Comparison of ENCODE assay signal across 8 cellular contexts in genomic region chr19:17245535-17245984, GRCh38. TPM values are rescaled to one million over a fixed set of nuclear protein-coding genes. Genes with fewer than 3 reads are reported as not detected.
A peak's percentile ranks its signal among the peaks of the same experiment; 100 is the strongest.
DNase-seq lines count a peak whose midpoint lies in the region; ATAC-seq and TF ChIP-seq lines count a peak whose summit lies in the region.

TSS of gene NR2F6 (minus strand) at chr19:17245919. CDS start at chr19:17245220, 699 bp downstream.

- H3K27ac ChIP-seq in Karpas-422 (ENCODE audit: low read length) (peak within 1 kb of the TSS; percentile 57; the same call in 1 of the 2 replicates), coronary artery (peak within 1 kb of the TSS; percentile 61 to 91), mesendoderm (ENCODE audit: low read depth, low read length) (peak within 1 kb of the TSS; percentile 91), urinary bladder (ENCODE audit: low read depth) (peak within 1 kb of the TSS; percentile 87)

- H2BK15ac ChIP-seq in mesendoderm (replicated peaks; ENCODE audit: low read depth), result no peak within 1 kb of the TSS

- H3K23ac ChIP-seq in mesendoderm (ENCODE audit: low read length), result peak within 1 kb of the TSS; percentile 80

- H2AFZ ChIP-seq in Karpas-422 (ENCODE audit: low read length), result peak within 1 kb of the TSS; percentile 96

- no peak within 1 kb of the TSS for H4K5ac ChIP-seq in mesendoderm (ENCODE audit: low read length)

- ATAC-seq in GM18868 (IDR thresholded peaks at IDR 0.05; ENCODE audit: unreplicated experiment), result peak; percentile 6

- H3K56ac ChIP-seq in mesendoderm (ENCODE audit: low read length), result peak within 1 kb of the TSS; percentile 97

- H3K9me2 ChIP-seq in Karpas-422 (replicated peaks; ENCODE audit: insufficient read depth, low read length), result no peaks in the 10 kb centered on the region

- H3K36me3 ChIP-seq in Karpas-422 (ENCODE audit: insufficient read depth, low read length) (no peaks in the 10 kb centered on the region), mesendoderm (ENCODE audit: control insufficient read depth, insufficient read depth, low read length) (peaks cover 2% of the 10 kb centered on the region), urinary bladder (ENCODE audit: insufficient read depth) (no peaks in the 10 kb centered on the region)

- H3K18ac ChIP-seq in mesendoderm (ENCODE audit: low read length), result peak within 1 kb of the TSS; percentile 96

- peak within 1 kb of the TSS; percentile 93 for H2BK5ac ChIP-seq in mesendoderm (ENCODE audit: low read length)

- H2BK120ac ChIP-seq in mesendoderm (ENCODE audit: low read depth, low read length), result peak within 1 kb of the TSS; percentile 48

- peak within 1 kb of the TSS; percentile 75 for H3K4me3 ChIP-seq in Karpas-422 (ENCODE audit: low read length)
- peak within 1 kb of the TSS; percentile 98 for H3K4me3 ChIP-seq in coronary artery
- peak within 1 kb of the TSS; percentile 92 for H3K4me3 ChIP-seq in mesendoderm (ENCODE audit: low read length)
- peak within 1 kb of the TSS; percentile 90 for H3K4me3 ChIP-seq in urinary bladder (ENCODE audit: low read depth, low read length)

- H3K9ac ChIP-seq in Karpas-422 (ENCODE audit: low read length) (peak within 1 kb of the TSS; percentile 82), mesendoderm (ENCODE audit: low read length) (peak within 1 kb of the TSS; percentile 88)

- H4K8ac ChIP-seq in mesendoderm (ENCODE audit: low read depth, low read length), result peak within 1 kb of the TSS; percentile 43

- no peaks in the 10 kb centered on the region for H3K9me3 ChIP-seq in Karpas-422 (ENCODE audit: low read length)

- peak within 1 kb of the TSS; percentile 97 for H3K4ac ChIP-seq in mesendoderm (ENCODE audit: low read depth, low read length)

- peaks cover 24% of the 10 kb centered on the region for H3K79me2 ChIP-seq in Karpas-422 (ENCODE audit: low read length)
- H3K79me2 ChIP-seq in mesendoderm (ENCODE audit: control insufficient read depth, insufficient read depth, low read length), result peaks cover 42% of the 10 kb centered on the region

- peak within 1 kb of the TSS; percentile 98 for H3K4me2 ChIP-seq in Karpas-422 (ENCODE audit: low read depth, low read length, poor library complexity, severe bottlenecking)
- peak within 1 kb of the TSS; percentile 84 for H3K4me2 ChIP-seq in mesendoderm (ENCODE audit: low read length)

- H3K27me3 ChIP-seq in Karpas-422 (ENCODE audit: low read length) (no peaks in the 10 kb centered on the region), mesendoderm (ENCODE audit: insufficient read depth, low read length, poor library complexity) (no peaks in the 10 kb centered on the region)

- peaks cover 10% of the 10 kb centered on the region for H3K79me1 ChIP-seq in mesendoderm (ENCODE audit: low read length)

- no CpG with 5 or more reads among the region's 72 CpGs for WGBS in mesendoderm (ENCODE audit: extremely low coverage, insufficient coverage, low lambda C conversion rate)
- under 1% methylated on average over 72 of the region's 72 CpGs for WGBS in urinary bladder

- no peak for DNase-seq in Karpas-422
- no peak for DNase-seq in coronary artery (ENCODE audit: low spot score)
- DNase-seq in mesendoderm, result no peak
- DNase-seq in NCI-H226, result no peak
- no peak for DNase-seq in dedifferentiated amniotic fluid mesenchymal stem cell (ENCODE audit: extremely low spot score)
- no peak for DNase-seq in epidermal melanocyte (ENCODE audit: insufficient read length, low spot score)

- H2AK5ac ChIP-seq in mesendoderm (ENCODE audit: low read length), result no peak within 1 kb of the TSS

- peaks cover 16% of the 10 kb centered on the region for H4K20me1 ChIP-seq in Karpas-422 (ENCODE audit: insufficient read depth, low read depth, low read length)

- H3K4me1 ChIP-seq in Karpas-422 (ENCODE audit: low read length) (peaks cover 43% of the 10 kb centered on the region), mesendoderm (ENCODE audit: control insufficient read depth, low read depth, low read length) (peaks cover 11% of the 10 kb centered on the region), urinary bladder (ENCODE audit: insufficient read depth) (no peaks in the 10 kb centered on the region)

- TF ChIP-seq CTCF in coronary artery (IDR thresholded peaks at IDR 0.05), result no peak

RNA-seq across cellular contexts. Expression of gene NR2F6, which starts in this region (rescaled TPM):
- total RNA-seq in Karpas-422 (2014; rRNA removed; shearing (Covaris generic); ENCODE audit: low replicate concordance), result 8.6 and 20.3 TPM in 2 replicates
- polyA plus RNA-seq in mesendoderm (2013, experiment 1 of 2), result 63.1 TPM
- 61.8 TPM for polyA plus RNA-seq in mesendoderm (2013, experiment 2 of 2)
- total RNA-seq in urinary bladder, result 19.9 TPM
- polyA plus RNA-seq in urinary bladder, result 36.8 TPM
